ENCODE assay signal across 8 cellular contexts in genomic region chr12:4353785-4354208, GRCh38. TPM values are rescaled to one million over a fixed set of nuclear protein-coding genes. Genes with fewer than 3 reads are reported as not detected.
DNase-seq lines count a peak whose midpoint lies in the region; ATAC-seq and TF ChIP-seq lines count a peak whose summit lies in the region.

No MANE protein-coding gene starts in this region.

- peak; percentile 100 for ATAC-seq in CD8-positive, alpha-beta T cell
- no peak for ATAC-seq in GM18502 (IDR thresholded peaks at IDR 0.05; ENCODE audit: poor library complexity, unreplicated experiment)
- ATAC-seq in HG03095 (IDR thresholded peaks at IDR 0.05; ENCODE audit: unreplicated experiment): no peak

- 66% methylated on average over 4 of the region's 4 CpGs for WGBS in smooth muscle cell (ENCODE audit: low lambda C conversion rate)

- no peak overlapping the region for H3K27ac ChIP-seq in CD8-positive, alpha-beta T cell (ENCODE audit: low read depth, low read length)
- no peak overlapping the region for H3K27ac ChIP-seq in smooth muscle cell (ENCODE audit: low read depth)

- H3K27me3 ChIP-seq in CD8-positive, alpha-beta T cell (ENCODE audit: insufficient read depth, low read length): no peaks in the 10 kb centered on the region
- no peaks in the 10 kb centered on the region for H3K27me3 ChIP-seq in smooth muscle cell (ENCODE audit: low read depth)

- H3K4me1 ChIP-seq in CD8-positive, alpha-beta T cell (ENCODE audit: insufficient read depth, low read length): no peaks in the 10 kb centered on the region
- H3K4me1 ChIP-seq in smooth muscle cell (ENCODE audit: low read depth): no peaks in the 10 kb centered on the region

- intact Hi-C loops in CD8-positive, alpha-beta T cell (cut with DNase I, micrococcal nuclease): loop anchor here (1.0 to 5.0 kb wide), 7 partner anchors 33 to 405 kb away; partner anchors contain the start of genes TIGAR (in 2 of the 2), AKAP3 (in 1 of the 2) and NDUFA9 (in 1 of the 2)

- peaks cover 12% of the 10 kb centered on the region for H4K20me1 ChIP-seq in smooth muscle cell (ENCODE audit: low read depth)

- no peaks in the 10 kb centered on the region for H3K9me3 Mint-ChIP-seq in CD8-positive, alpha-beta T cell
- no peaks in the 10 kb centered on the region for H3K9me3 Mint-ChIP-seq in endothelial cell (ENCODE audit: unreplicated experiment)

- POLR2A ChIA-PET in CD8-positive, alpha-beta T cell (lab: Charles Lee): interaction anchor here (1.1 kb wide), 1 partner anchor 31 kb away, joined by 3 read pairs; no protein-coding TSS in a partner anchor

- CTCF ChIA-PET in CD8-positive, alpha-beta T cell (lab: Charles Lee): interaction anchor here (0.5 to 2.6 kb wide), 6 partner anchors 9 to 404 kb away, joined by 3 to 9 read pairs (median 4); no protein-coding TSS in a partner anchor

- peaks cover 8% of the 10 kb centered on the region for H3K4me1 Mint-ChIP-seq in CD8-positive, alpha-beta T cell (ENCODE audit: low read depth)
- no peaks in the 10 kb centered on the region for H3K4me1 Mint-ChIP-seq in endothelial cell (ENCODE audit: unreplicated experiment)

- peaks cover 27% of the 10 kb centered on the region for H3K36me3 Mint-ChIP-seq in CD8-positive, alpha-beta T cell
- peaks cover 14% of the 10 kb centered on the region for H3K36me3 Mint-ChIP-seq in endothelial cell (ENCODE audit: low read depth, unreplicated experiment)

- no peak overlapping the region for H3K4me2 ChIP-seq in smooth muscle cell

- TF ChIP-seq CTCF in CD8-positive, alpha-beta T cell (IDR thresholded peaks at IDR 0.05): peak; percentile 58
- TF ChIP-seq CTCF in epithelial cell of proximal tubule (conservative IDR thresholded peaks at IDR 0.05; ENCODE audit: low read depth, low read length): peak; percentile 57
- peak; percentile 27 for TF ChIP-seq CTCF in smooth muscle cell (IDR thresholded peaks at IDR 0.05; ENCODE audit: borderline replicate concordance, insufficient read depth, poor library complexity, severe bottlenecking)
- no peak for TF ChIP-seq CTCF in endothelial cell (IDR thresholded peaks at IDR 0.05; ENCODE audit: unreplicated experiment)

- no peak overlapping the region for H3K4me3 Mint-ChIP-seq in CD8-positive, alpha-beta T cell
- H3K4me3 Mint-ChIP-seq in endothelial cell (ENCODE audit: unreplicated experiment): no peak overlapping the region

- H3K79me2 ChIP-seq in smooth muscle cell (ENCODE audit: low read depth): no peaks in the 10 kb centered on the region

- DNase-seq in CD8-positive, alpha-beta T cell: peak in 6 of 7 experiments; percentile 27 to 78 (median 58)
- peak; percentile 21 for DNase-seq in HT-29 (ENCODE audit: low spot score)
- peak; percentile 8 to 9 for DNase-seq in activated CD4-positive, alpha-beta T cell treated with anti-CD3 and anti-CD28 coated beads, Interleukin-2, amount 50 U/mL, for 4 hours
- no peak for DNase-seq in epithelial cell of proximal tubule (ENCODE audit: low read depth)
- DNase-seq in smooth muscle cell (lab: John Stamatoyannopoulos, UW; ENCODE audit: unreplicated experiment): no peak
- DNase-seq in endothelial cell (ENCODE audit: low spot score): no peak

- no peak overlapping the region for H3K9ac ChIP-seq in smooth muscle cell (ENCODE audit: low read depth)

- H3K4me3 ChIP-seq in CD8-positive, alpha-beta T cell (ENCODE audit: low read depth, low read length): no peak overlapping the region
- H3K4me3 ChIP-seq in epithelial cell of proximal tubule (ENCODE audit: low read depth, low read length) (no peak overlapping the region), smooth muscle cell (no peak overlapping the region)

- no peak overlapping the region for H2AFZ ChIP-seq in smooth muscle cell (ENCODE audit: low read depth)

- no peaks in the 10 kb centered on the region for H3K36me3 ChIP-seq in CD8-positive, alpha-beta T cell (ENCODE audit: insufficient read depth, low read length)
- no peaks in the 10 kb centered on the region for H3K36me3 ChIP-seq in smooth muscle cell (ENCODE audit: low read depth)

- peaks cover 24% of the 10 kb centered on the region for H3F3A ChIP-seq in smooth muscle cell (ENCODE audit: low read depth)

- H3K9me3 ChIP-seq in CD8-positive, alpha-beta T cell (ENCODE audit: low read length): no peaks in the 10 kb centered on the region
- no peaks in the 10 kb centered on the region for H3K9me3 ChIP-seq in smooth muscle cell (replicated peaks; ENCODE audit: low read depth)

- H3K27ac Mint-ChIP-seq in CD8-positive, alpha-beta T cell: peak overlapping the region; percentile 58
- no peak overlapping the region for H3K27ac Mint-ChIP-seq in endothelial cell (ENCODE audit: unreplicated experiment)

- H3K27me3 Mint-ChIP-seq in CD8-positive, alpha-beta T cell (ENCODE audit: low read depth): no peaks in the 10 kb centered on the region
- H3K27me3 Mint-ChIP-seq in endothelial cell (ENCODE audit: unreplicated experiment): peaks cover 2% of the 10 kb centered on the region

RNA-seq across cellular contexts. Expression of gene FGF23, which starts 25.7 kb away (rescaled TPM):
- total RNA-seq in CD8-positive, alpha-beta T cell: not detected
- total RNA-seq in HT-29 (2014; rRNA removed; shearing (Covaris generic)): not detected in 2 replicates
- not detected in 2 replicates for total RNA-seq in epithelial cell of proximal tubule
- total RNA-seq in smooth muscle cell: not detected in 2 replicates
- not detected in 2 replicates for polyA plus RNA-seq in smooth muscle cell
- not detected for total RNA-seq in endothelial cell (ENCODE audit: unreplicated experiment)

RNA-seq across cellular contexts. Expression of gene TIGAR, which starts 32.8 kb away (rescaled TPM):
- 10 to 100 TPM; 14.0 to 15.8 TPM for total RNA-seq in CD8-positive, alpha-beta T cell
- 2.2 and 4.6 TPM in 2 replicates for total RNA-seq in HT-29 (2014; rRNA removed; shearing (Covaris generic))
- 7.4 and 12.1 TPM in 2 replicates for total RNA-seq in epithelial cell of proximal tubule
- 21.0 and 21.6 TPM in 2 replicates for total RNA-seq in smooth muscle cell
- polyA plus RNA-seq in smooth muscle cell: 26.1 and 36.0 TPM in 2 replicates
- total RNA-seq in endothelial cell (ENCODE audit: unreplicated experiment): 21.9 TPM

Comparison
In these comparisons a context has a peak if more than half of its experiments do, and no peak if none do; other contexts are left out.
1. DNase-seq: peak in CD8-positive, alpha-beta T cell (6 of 7), HT-29 (single experiment) and activated CD4-positive, alpha-beta T cell treated with anti-CD3 and anti-CD28 coated beads, Interleukin-2, amount 50 U/mL, for 4 hours (2 of 2); none in epithelial cell of proximal tubule (single experiment), smooth muscle cell (single experiment) and endothelial cell (single experiment).